14 cellular contexts compared by ENCODE assay signal in genomic region chr3:37320276-37320675, GRCh38.
DNase-seq lines count a peak whose midpoint lies in the region; ATAC-seq, FAIRE-seq and TF ChIP-seq lines count a peak whose summit lies in the region.
"Had no signal": no experiment of that assay in that cellular context is flagged by ENCODE, and none has a peak within 500 bp of the region (broad histone marks: within the 10 kb centered on the region; RNA-seq: fewer than 3 reads in every experiment).

No MANE protein-coding gene starts in this region.

- ATAC-seq in HG02870 (IDR thresholded peaks at IDR 0.05; ENCODE audit: unreplicated experiment) (peak; percentile 88), HG03354 (IDR thresholded peaks at IDR 0.05; ENCODE audit: poor library complexity, severe bottlenecking, unreplicated experiment) (no peak), GM18517 (IDR thresholded peaks at IDR 0.05; ENCODE audit: unreplicated experiment) (no peak)
- ATAC-seq: naive thymus-derived CD4-positive, alpha-beta T cell had no signal

- H3K27me3 Mint-ChIP-seq in activated naive CD8-positive, alpha-beta T cell treated with anti-CD3 and anti-CD28 coated beads for 36 hours = no peaks in the 10 kb centered on the region
- H3K27me3 Mint-ChIP-seq: brain; naive thymus-derived CD4-positive, alpha-beta T cell had no signal

- H3K4me3 Mint-ChIP-seq in activated naive CD8-positive, alpha-beta T cell treated with anti-CD3 and anti-CD28 coated beads for 36 hours = no peak overlapping the region
- H3K4me3 Mint-ChIP-seq: brain; naive thymus-derived CD4-positive, alpha-beta T cell had no signal

- no peak for TF ChIP-seq POLR2A in GM12892 (IDR thresholded peaks at IDR 0.05; ENCODE audit: low read depth, low read length)

- peaks cover 15% of the 10 kb centered on the region for H3K4me1 Mint-ChIP-seq in activated naive CD8-positive, alpha-beta T cell treated with anti-CD3 and anti-CD28 coated beads for 36 hours

- peak; percentile 85 for FAIRE-seq in GM12892 (lab: Jason Lieb, UNC)

- H3K27ac Mint-ChIP-seq in activated naive CD8-positive, alpha-beta T cell treated with anti-CD3 and anti-CD28 coated beads for 36 hours = peak overlapping the region; percentile 17
- H3K27ac Mint-ChIP-seq: brain; naive thymus-derived CD4-positive, alpha-beta T cell had no signal

- H3K9me3 Mint-ChIP-seq in activated naive CD8-positive, alpha-beta T cell treated with anti-CD3 and anti-CD28 coated beads for 36 hours = no peaks in the 10 kb centered on the region
- H3K9me3 Mint-ChIP-seq: naive thymus-derived CD4-positive, alpha-beta T cell had no signal

- peaks cover 48% of the 10 kb centered on the region for H3K36me3 Mint-ChIP-seq in activated naive CD8-positive, alpha-beta T cell treated with anti-CD3 and anti-CD28 coated beads for 36 hours

- peak; percentile 36 for DNase-seq in activated CD4-positive, alpha-beta T cell treated with anti-CD3 and anti-CD28 coated beads for 48 hours
- no peak for DNase-seq in activated CD4-positive, alpha-beta T cell treated with anti-CD3 and anti-CD28 coated beads for 1 hour
- peak; percentile 13 for DNase-seq in GM12892 (ENCODE audit: insufficient read length)
- no peak for DNase-seq in activated naive CD8-positive, alpha-beta T cell treated with anti-CD3 and anti-CD28 coated beads for 36 hours
- no peak for DNase-seq in Kasumi-1 (lab: John Stamatoyannopoulos, UW)
- DNase-seq: DND-41; GOT3; naive thymus-derived CD4-positive, alpha-beta T cell; NCI-H1694 treated with DMSO at 0.1 percent for 48 hours; NCI-H524 treated with DMSO at 0.1 percent for 48 hours had no signal

Comparison
In these comparisons a context has a peak if more than half of its experiments do, and no peak if none do; other contexts are left out.
1. DNase-seq: peak in activated CD4-positive, alpha-beta T cell treated with anti-CD3 and anti-CD28 coated beads for 48 hours (single experiment) and GM12892 (single experiment); none in activated CD4-positive, alpha-beta T cell treated with anti-CD3 and anti-CD28 coated beads for 1 hour (single experiment), activated naive CD8-positive, alpha-beta T cell treated with anti-CD3 and anti-CD28 coated beads for 36 hours (single experiment) and Kasumi-1 (0 of 2).